23 cellular contexts compared by ENCODE assay signal in the genomic region with DNA sequence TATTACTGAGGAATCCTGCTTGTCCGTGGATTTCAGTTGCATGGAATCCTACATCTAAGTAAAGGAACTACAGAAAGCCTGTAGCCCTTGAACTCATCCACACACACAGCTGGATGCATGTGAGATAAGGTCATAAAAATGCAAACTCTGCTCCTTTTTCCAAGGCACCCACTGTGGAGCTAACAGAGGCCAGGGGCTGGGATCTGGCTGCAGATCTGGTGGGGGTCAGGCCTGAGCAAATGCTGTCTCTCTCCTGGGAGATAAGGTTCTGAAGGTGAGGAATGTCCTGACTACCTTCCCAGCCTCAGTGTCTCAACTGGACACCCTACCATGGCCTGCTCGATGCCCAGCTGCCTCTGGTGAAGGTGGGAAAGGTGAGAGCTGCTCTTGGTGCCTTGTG.
A peak's percentile ranks its signal among the peaks of the same experiment; 100 is the strongest.
DNase-seq lines count a peak whose midpoint lies in the region; ATAC-seq, FAIRE-seq and TF ChIP-seq lines count a peak whose summit lies in the region.
"Had no signal": no experiment of that assay in that cellular context is flagged by ENCODE, and none has a peak within 500 bp of the region (broad histone marks: within the 10 kb centered on the region; RNA-seq: fewer than 3 reads in every experiment).

No MANE protein-coding gene starts in this region.

- ATAC-seq in right lobe of liver = no peak
- ATAC-seq: A549; CD8-positive, alpha-beta T cell; GM12878 had no signal

- TF ChIP-seq CTCF in H1 (IDR thresholded peaks at IDR 0.05; ENCODE audit: control extremely low read depth in 1 of 3, insufficient read depth in 1 of 3, low read depth in 1 of 3, low read length in 3 of 3) (no peak), right lobe of liver (IDR thresholded peaks at IDR 0.05) (no peak)

- H3K27me3 ChIP-seq in H1 (replicated peaks in 1 of 4; ENCODE audit: control insufficient read depth in 3 of 4, extremely low read depth in 1 of 4, insufficient read depth in 3 of 4, low read length in 3 of 4) (no peaks in the 10 kb centered on the region), mesendoderm (ENCODE audit: insufficient read depth, low read length, poor library complexity) (no peaks in the 10 kb centered on the region), neuronal stem cell (ENCODE audit: control insufficient read depth in 3 of 3, insufficient read depth in 3 of 3, low read depth in 1 of 3, low read length in 3 of 3) (no peaks in the 10 kb centered on the region), right lobe of liver (no peaks in the 10 kb centered on the region)
- H3K27me3 ChIP-seq: BLaER1 treated with 17β-estradiol and CSF1 and Interleukin-3, amounts not matched to agents 10 nM and 100 nM had no signal

- peaks cover 0 to 3% (median 2%) of the 10 kb centered on the region in 4 experiments; a peak in 2 of 7 replicates for H3K4me1 ChIP-seq in H1 (replicated peaks in 1 of 4; ENCODE audit: control insufficient read depth in 3 of 4, insufficient read depth in 4 of 4, low read length in 3 of 4)
- H3K4me1 ChIP-seq in mesendoderm (ENCODE audit: control insufficient read depth, low read depth, low read length) = peaks cover 26% of the 10 kb centered on the region
- peaks cover 0 to 3% of the 10 kb centered on the region in 2 donors for H3K4me1 ChIP-seq in neuronal stem cell (ENCODE audit: control insufficient read depth in 2 of 2, insufficient read depth in 1 of 2, low read depth in 1 of 2, low read length in 2 of 2)
- no peaks in the 10 kb centered on the region for H3K4me1 ChIP-seq in right lobe of liver
- H3K4me1 ChIP-seq: A549, Caco-2 had no signal

- POLR2A ChIA-PET in H1 (lab: Charles Lee; ENCODE audit: partially characterized antibody) = no interaction called here

- WGBS in H1 (ENCODE audit: extremely low coverage in 1 of 2, insufficient coverage in 1 of 2, insufficient read length in 1 of 2, insufficient replicate concordance in 2 of 2, low coverage in 1 of 2, low lambda C conversion rate in 2 of 2, missing lambda C conversion rate in 1 of 2), 2 experiments = 93% methylated on average over 2 of the region's 2 CpGs; no CpG with 5 or more reads in 1 of the 2 experiments
- WGBS in mesendoderm (ENCODE audit: extremely low coverage, insufficient coverage, low lambda C conversion rate) = no CpG with 5 or more reads among the region's 2 CpGs
- no CpG with 5 or more reads among the region's 2 CpGs for WGBS in neuronal stem cell (ENCODE audit: extremely low coverage in 2 of 2, insufficient read length in 2 of 2, insufficient replicate concordance in 1 of 2), 2 donors
- 26% methylated on average over 2 of the region's 2 CpGs for WGBS in right lobe of liver (ENCODE audit: insufficient coverage, low coverage, low lambda C conversion rate, missing lambda C conversion rate)

- H4K5ac ChIP-seq in H1 (ENCODE audit: insufficient read length, low read depth, low read length) (no peak overlapping the region), mesendoderm (ENCODE audit: low read length) (no peak overlapping the region)

- H2AK5ac ChIP-seq in H1 (ENCODE audit: low read depth, low read length) (no peak overlapping the region), mesendoderm (ENCODE audit: low read length) (peak overlapping the region; percentile 80), neuronal stem cell (ENCODE audit: low read depth, low read length) (no peak overlapping the region)

- H3K4ac ChIP-seq in H1 (replicated peaks; ENCODE audit: insufficient read length, low read depth, low read length) (no peak overlapping the region), mesendoderm (ENCODE audit: low read depth, low read length) (no peak overlapping the region), neuronal stem cell (ENCODE audit: low read length) (no peak overlapping the region)

- no peaks in the 10 kb centered on the region for H4K20me1 ChIP-seq in H1 (replicated peaks in 1 of 2; ENCODE audit: control insufficient read depth in 1 of 2, insufficient read depth in 2 of 2, low read length in 2 of 2)
- H4K20me1 ChIP-seq: BLaER1 treated with 17β-estradiol and CSF1 and Interleukin-3, amounts not matched to agents 10 nM and 100 nM had no signal

- no peak overlapping the region for H3K18ac ChIP-seq in H1 (ENCODE audit: extremely low read depth, low read length)
- H3K18ac ChIP-seq in mesendoderm (ENCODE audit: low read length) = no peak overlapping the region
- H3K18ac ChIP-seq in neuronal stem cell (ENCODE audit: low read length) = no peak overlapping the region

- no peak overlapping the region for H2BK12ac ChIP-seq in H1 (ENCODE audit: low read depth, low read length)
- H2BK12ac ChIP-seq in neuronal stem cell (ENCODE audit: low read length) = no peak overlapping the region

- H3K14ac ChIP-seq in H1 (ENCODE audit: insufficient read length) (no peak overlapping the region), neuronal stem cell (ENCODE audit: low read length) (no peak overlapping the region)

- H3K56ac ChIP-seq in H1 (replicated peaks; ENCODE audit: insufficient read length, low read depth, low read length) = no peak overlapping the region
- H3K56ac ChIP-seq in mesendoderm (ENCODE audit: low read length) = peak overlapping the region; percentile 39

- H3K4me2 ChIP-seq in H1 (ENCODE audit: insufficient read depth in 1 of 2, low read depth in 2 of 2, low read length in 2 of 2) (no peak overlapping the region), mesendoderm (ENCODE audit: low read length) (no peak overlapping the region), neuronal stem cell (ENCODE audit: insufficient read depth, low read length, poor library complexity, severe bottlenecking) (no peak overlapping the region)
- H3K4me2 ChIP-seq: A549; BLaER1 treated with 17β-estradiol and CSF1 and Interleukin-3, amounts not matched to agents 10 nM and 100 nM had no signal

- H3K4me3 ChIP-seq in H1 (ENCODE audit: extremely low read depth in 1 of 4, insufficient read depth in 2 of 4, low read depth in 3 of 4, low read length in 4 of 4) (no peak overlapping the region), mesendoderm (ENCODE audit: low read length) (no peak overlapping the region), neuronal stem cell (ENCODE audit: low read length in 2 of 2) (no peak overlapping the region), right lobe of liver (no peak overlapping the region)
- H3K4me3 ChIP-seq: A549; BLaER1 treated with 17β-estradiol and CSF1 and Interleukin-3, amounts not matched to agents 10 nM and 100 nM; GM12878 had no signal

- CTCF ChIA-PET in H1 (lab: Charles Lee; ENCODE audit: partially characterized antibody) = interaction anchor here (0.5 to 1.4 kb wide), 4 partner anchors 11 to 454 kb away, joined by 3 read pairs; no protein-coding TSS in a partner anchor

- H2AFZ ChIP-seq in H1 (ENCODE audit: low read length) (no peak overlapping the region), neuronal stem cell (ENCODE audit: low read length) (no peak overlapping the region)

- H2BK15ac ChIP-seq in H1 (ENCODE audit: low read length) (no peak overlapping the region), mesendoderm (replicated peaks; ENCODE audit: low read depth) (no peak overlapping the region), neuronal stem cell (ENCODE audit: low read length) (no peak overlapping the region)

- TF ChIP-seq POLR2A in H1 (IDR thresholded peaks at IDR 0.05; ENCODE audit: control extremely low read depth in 1 of 2, low read depth in 2 of 2, low read length in 2 of 2) = no peak
- TF ChIP-seq POLR2A in right lobe of liver (IDR thresholded peaks at IDR 0.05) = no peak

- intact Hi-C loops in right lobe of liver (cut with DNase I) = no loop called here

- H3K9me3 ChIP-seq in H1 (ENCODE audit: insufficient read depth in 2 of 2, low read depth in 1 of 2, low read length in 1 of 2) = no peaks in the 10 kb centered on the region
- H3K9me3 ChIP-seq in neuronal stem cell (replicated peaks in 1 of 2; ENCODE audit: control insufficient read depth in 2 of 2, insufficient read depth in 1 of 2, low read depth in 1 of 2, low read length in 2 of 2) = no peaks in the 10 kb centered on the region
- no peaks in the 10 kb centered on the region for H3K9me3 ChIP-seq in right lobe of liver
- H3K9me3 ChIP-seq: A549, Caco-2 had no signal

- no peaks in the 10 kb centered on the region for H3K23me2 ChIP-seq in H1 (ENCODE audit: low read depth, low read length)

- no peak overlapping the region for H3K9ac ChIP-seq in H1 (replicated peaks in 1 of 4; ENCODE audit: extremely low read depth in 1 of 4, low read depth in 3 of 4, low read length in 3 of 4)
- no peak overlapping the region for H3K9ac ChIP-seq in mesendoderm (ENCODE audit: low read length)
- no peak overlapping the region for H3K9ac ChIP-seq in neuronal stem cell (ENCODE audit: low read depth, low read length, poor library complexity)
- H3K9ac ChIP-seq: BLaER1 treated with 17β-estradiol and CSF1 and Interleukin-3, amounts not matched to agents 10 nM and 100 nM had no signal

- H2BK20ac ChIP-seq in H1 (ENCODE audit: low read length) = no peak overlapping the region

- H3K79me1 ChIP-seq in H1 (ENCODE audit: low read depth, low read length) (no peaks in the 10 kb centered on the region), mesendoderm (ENCODE audit: low read length) (no peaks in the 10 kb centered on the region), neuronal stem cell (ENCODE audit: low read depth, low read length) (no peaks in the 10 kb centered on the region)

- H3K36me3 ChIP-seq in H1 (ENCODE audit: control insufficient read depth in 2 of 4, insufficient read depth in 4 of 4, low read length in 3 of 4) (no peaks in the 10 kb centered on the region; a peak in 1 of 8 replicates), mesendoderm (ENCODE audit: control insufficient read depth, insufficient read depth, low read length) (no peaks in the 10 kb centered on the region), neuronal stem cell (replicated peaks in 1 of 2; ENCODE audit: control insufficient read depth in 2 of 2, insufficient read depth in 2 of 2, low read length in 2 of 2) (no peaks in the 10 kb centered on the region), right lobe of liver (no peaks in the 10 kb centered on the region)
- H3K36me3 ChIP-seq: BLaER1 treated with 17β-estradiol and CSF1 and Interleukin-3, amounts not matched to agents 10 nM and 100 nM had no signal

- DNase-seq in NCI-H526 (lab: John Stamatoyannopoulos, UW) = peak; percentile 33 to 68
- no peak for DNase-seq in H1 (ENCODE audit: low read depth in 1 of 2, low spot score in 2 of 2)
- peak; percentile 88 for DNase-seq in mesendoderm
- no peak for DNase-seq in neuronal stem cell (ENCODE audit: low spot score)
- DNase-seq in OCI-M1 (lab: John Stamatoyannopoulos, UW) = no peak
- DNase-seq in right lobe of liver = no peak
- no peak for DNase-seq in SIG-M5 (lab: John Stamatoyannopoulos, UW)
- DNase-seq: AML-193; Caco-2; Calu3; CD4-positive, alpha-beta T cell; CD8-positive, alpha-beta T cell; DMS79 treated with DMSO at 0.1 percent for 48 hours; GF-D8 had no signal

- H2BK120ac ChIP-seq in H1 (replicated peaks; ENCODE audit: low read depth, low read length) (peak overlapping the region; percentile 39), mesendoderm (ENCODE audit: low read depth, low read length) (no peak overlapping the region), neuronal stem cell (ENCODE audit: low read depth, low read length) (no peak overlapping the region)

- no peak overlapping the region; the same call in 1 of the 2 replicates for H2BK5ac ChIP-seq in H1 (ENCODE audit: low read depth, low read length)
- H2BK5ac ChIP-seq in mesendoderm (ENCODE audit: low read length) = peak overlapping the region; percentile 81
- no peak overlapping the region for H2BK5ac ChIP-seq in neuronal stem cell (ENCODE audit: low read length)

- TF ChIP-seq EP300 in H1 (IDR thresholded peaks at IDR 0.05; ENCODE audit: borderline replicate concordance in 1 of 2, low read depth in 2 of 2, low read length in 2 of 2) = no peak

- H3K23ac ChIP-seq in H1 (ENCODE audit: insufficient read length) (no peak overlapping the region), mesendoderm (ENCODE audit: low read length) (no peak overlapping the region), neuronal stem cell (ENCODE audit: low read depth, low read length, poor library complexity) (peak overlapping the region; percentile 32)

- TF ChIP-seq RAD21 in H1 (IDR thresholded peaks at IDR 0.05 in 1 of 2, conservative IDR thresholded peaks at IDR 0.05 in 1 of 2; ENCODE audit: low read depth in 2 of 2, low read length in 2 of 2) = no peak

- H3K27ac ChIP-seq in H1 (ENCODE audit: low read depth, low read length) (no peak overlapping the region), mesendoderm (ENCODE audit: low read depth, low read length) (peak overlapping the region; percentile 3), neuronal stem cell (replicated peaks; ENCODE audit: low read length) (no peak overlapping the region), right lobe of liver (no peak overlapping the region)
- H3K27ac ChIP-seq: 22Rv1; A549; BLaER1 treated with 17β-estradiol and CSF1 and Interleukin-3, amounts not matched to agents 10 nM and 100 nM; C4-2B had no signal

- no peak overlapping the region for H4K8ac ChIP-seq in H1 (ENCODE audit: extremely low read depth, insufficient read depth, low read length)
- H4K8ac ChIP-seq in mesendoderm (ENCODE audit: low read depth, low read length) = no peak overlapping the region
- no peak overlapping the region for H4K8ac ChIP-seq in neuronal stem cell (ENCODE audit: low read depth, low read length)

- FAIRE-seq in H1 (lab: Jason Lieb, UNC) = no peak
- FAIRE-seq: A549, D721Med, G401.6, GM12878, GM12892, GM18507 had no signal

- H4K91ac ChIP-seq in H1 (replicated peaks; ENCODE audit: insufficient read length, low read length) (peak overlapping the region; percentile 55), neuronal stem cell (ENCODE audit: low read depth, low read length, poor library complexity) (no peak overlapping the region)

- H3K79me2 ChIP-seq in H1 (ENCODE audit: control insufficient read depth in 1 of 2, insufficient read depth in 2 of 2, low read length in 2 of 2) = no peaks in the 10 kb centered on the region
- no peaks in the 10 kb centered on the region for H3K79me2 ChIP-seq in mesendoderm (ENCODE audit: control insufficient read depth, insufficient read depth, low read length)

Comparison
In these comparisons a context has a peak if more than half of its experiments do, and no peak if none do; other contexts are left out.
1. DNase-seq: peak in NCI-H526 (2 of 2) and mesendoderm (single experiment); none in H1 (0 of 2), neuronal stem cell (single experiment), OCI-M1 (single experiment), right lobe of liver (0 of 3) and SIG-M5 (single experiment).